In the genomic region with DNA sequence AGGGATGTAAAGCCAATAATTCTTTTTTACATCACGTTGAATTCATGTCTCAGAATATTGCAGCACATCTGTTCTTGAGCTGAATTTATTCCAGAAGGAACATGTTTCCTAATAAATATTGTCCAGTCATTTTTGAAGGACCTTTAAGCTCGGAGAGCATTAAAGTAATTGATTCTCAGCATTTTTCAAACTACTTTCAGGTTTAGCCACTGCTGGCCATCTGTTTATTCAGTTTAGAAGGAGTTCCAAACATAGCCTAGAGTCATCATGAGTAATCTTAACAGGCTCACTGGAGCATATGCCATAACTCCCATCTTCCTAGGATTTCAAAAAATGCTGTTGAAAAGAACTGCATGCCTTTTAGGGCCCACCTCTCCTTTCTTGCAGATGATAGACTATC, we compare ENCODE assay signal across 13 cellular contexts. TPM values are rescaled to one million over a fixed set of nuclear protein-coding genes. Genes with fewer than 3 reads are reported as not detected.
A peak's percentile ranks its signal among the peaks of the same experiment; 100 is the strongest.
DNase-seq lines count a peak whose midpoint lies in the region; ATAC-seq and TF ChIP-seq lines count a peak whose summit lies in the region.
"Had no signal": no experiment of that assay in that cellular context is flagged by ENCODE, and none has a peak within 500 bp of the region (broad histone marks: within the 10 kb centered on the region; RNA-seq: fewer than 3 reads in every experiment).

No MANE protein-coding gene starts in this region.

- no peaks in the 10 kb centered on the region for H3K36me3 ChIP-seq in adrenal gland (replicated peaks in 1 of 2)
- H3K36me3 ChIP-seq: MG63 had no signal

- H3K4me1 ChIP-seq in adrenal gland (replicated peaks in 1 of 2) = peaks cover 8% of the 10 kb centered on the region in 2 donors

- WGBS in adrenal gland, 4 donors = 41 to 65% (median 49%) methylated on average over 2 of the region's 2 CpGs

- no peak for TF ChIP-seq CTCF in choroid plexus epithelial cell (conservative IDR thresholded peaks at IDR 0.05; ENCODE audit: low read depth, low read length)
- TF ChIP-seq CTCF in nephron progenitor cell (IDR thresholded peaks at IDR 0.05) = no peak
- no peak for TF ChIP-seq CTCF in adrenal gland (IDR thresholded peaks at IDR 0.05)

- no peaks in the 10 kb centered on the region for H3K27me3 Mint-ChIP-seq in nephron progenitor cell (ENCODE audit: low read depth, poor library complexity)
- H3K27me3 Mint-ChIP-seq: activated naive CD4-positive, alpha-beta T cell treated with anti-CD3 and anti-CD28 coated beads, Interleukin-2, amount 50 U/mL, for 24 hours had no signal

- ATAC-seq in GM18498 (IDR thresholded peaks at IDR 0.05; ENCODE audit: unreplicated experiment) (no peak), GM21447 (IDR thresholded peaks at IDR 0.05; ENCODE audit: unreplicated experiment) (no peak)

- H3K27ac ChIP-seq in adrenal gland = no peak overlapping the region

- H3K27me3 ChIP-seq in adrenal gland = no peaks in the 10 kb centered on the region
- H3K27me3 ChIP-seq: MG63 had no signal

- no peaks in the 10 kb centered on the region for H3K9me3 ChIP-seq in adrenal gland (replicated peaks in 1 of 3)
- H3K9me3 ChIP-seq: MG63 had no signal

- no peak overlapping the region for H3K27ac Mint-ChIP-seq in nephron progenitor cell
- H3K27ac Mint-ChIP-seq: activated naive CD4-positive, alpha-beta T cell treated with anti-CD3 and anti-CD28 coated beads, Interleukin-2, amount 50 U/mL, for 24 hours had no signal

- H3K4me3 Mint-ChIP-seq in nephron progenitor cell = no peak overlapping the region
- H3K4me3 Mint-ChIP-seq: activated naive CD4-positive, alpha-beta T cell treated with anti-CD3 and anti-CD28 coated beads, Interleukin-2, amount 50 U/mL, for 24 hours had no signal

- peak; percentile 73 for DNase-seq in AG08395 (ENCODE audit: low spot score)
- peak; percentile 33 for DNase-seq in NCI-H226
- DNase-seq in choroid plexus epithelial cell (ENCODE audit: low read depth) = peak; percentile 9
- peak; percentile 64 for DNase-seq in hepatic stellate cell (ENCODE audit: low spot score)
- no peak for DNase-seq in nephron progenitor cell
- no peak for DNase-seq in adrenal gland
- DNase-seq: activated CD4-positive, CD25-positive, alpha-beta regulatory T cell; MG63; nucleus accumbens; substantia nigra had no signal

- H3K4me3 ChIP-seq in choroid plexus epithelial cell (ENCODE audit: low read depth, low read length) = no peak overlapping the region
- H3K4me3 ChIP-seq in adrenal gland = no peak overlapping the region
- H3K4me3 ChIP-seq: MG63 had no signal

- intact Hi-C loops in adrenal gland (cut with DNase I) = no loop called here

- no peaks in the 10 kb centered on the region for H3K9me3 Mint-ChIP-seq in nephron progenitor cell
- H3K9me3 Mint-ChIP-seq: activated naive CD4-positive, alpha-beta T cell treated with anti-CD3 and anti-CD28 coated beads, Interleukin-2, amount 50 U/mL, for 24 hours had no signal

- no peak for TF ChIP-seq POLR2A in adrenal gland (IDR thresholded peaks at IDR 0.05)

- no peaks in the 10 kb centered on the region for H3K4me1 Mint-ChIP-seq in nephron progenitor cell
- H3K4me1 Mint-ChIP-seq: activated naive CD4-positive, alpha-beta T cell treated with anti-CD3 and anti-CD28 coated beads, Interleukin-2, amount 50 U/mL, for 24 hours had no signal

- H3K36me3 Mint-ChIP-seq in nephron progenitor cell (ENCODE audit: low read depth) = no peaks in the 10 kb centered on the region
- H3K36me3 Mint-ChIP-seq: activated naive CD4-positive, alpha-beta T cell treated with anti-CD3 and anti-CD28 coated beads, Interleukin-2, amount 50 U/mL, for 24 hours had no signal

RNA-seq across cellular contexts. Expression of a gene that starts 50.4 kb away (rescaled TPM):
- total RNA-seq in adrenal gland = 1 to 10 TPM in 6 of 8 donors, under 1 TPM in 2; 0.69 to 3.0 (median 1.4) TPM
- polyA plus RNA-seq in adrenal gland = 1 to 10 TPM in 2 of 3 donors, under 1 TPM in 1; 0.88 to 1.6 (median 1.1) TPM

Comparison
In these comparisons a context has a peak if more than half of its experiments do, and no peak if none do; other contexts are left out.
1. DNase-seq: peak in AG08395 (single experiment), NCI-H226 (single experiment), choroid plexus epithelial cell (single experiment) and hepatic stellate cell (single experiment); none in nephron progenitor cell (single experiment) and adrenal gland (0 of 7).